8 cellular contexts compared by ENCODE assay signal in the genomic region with DNA sequence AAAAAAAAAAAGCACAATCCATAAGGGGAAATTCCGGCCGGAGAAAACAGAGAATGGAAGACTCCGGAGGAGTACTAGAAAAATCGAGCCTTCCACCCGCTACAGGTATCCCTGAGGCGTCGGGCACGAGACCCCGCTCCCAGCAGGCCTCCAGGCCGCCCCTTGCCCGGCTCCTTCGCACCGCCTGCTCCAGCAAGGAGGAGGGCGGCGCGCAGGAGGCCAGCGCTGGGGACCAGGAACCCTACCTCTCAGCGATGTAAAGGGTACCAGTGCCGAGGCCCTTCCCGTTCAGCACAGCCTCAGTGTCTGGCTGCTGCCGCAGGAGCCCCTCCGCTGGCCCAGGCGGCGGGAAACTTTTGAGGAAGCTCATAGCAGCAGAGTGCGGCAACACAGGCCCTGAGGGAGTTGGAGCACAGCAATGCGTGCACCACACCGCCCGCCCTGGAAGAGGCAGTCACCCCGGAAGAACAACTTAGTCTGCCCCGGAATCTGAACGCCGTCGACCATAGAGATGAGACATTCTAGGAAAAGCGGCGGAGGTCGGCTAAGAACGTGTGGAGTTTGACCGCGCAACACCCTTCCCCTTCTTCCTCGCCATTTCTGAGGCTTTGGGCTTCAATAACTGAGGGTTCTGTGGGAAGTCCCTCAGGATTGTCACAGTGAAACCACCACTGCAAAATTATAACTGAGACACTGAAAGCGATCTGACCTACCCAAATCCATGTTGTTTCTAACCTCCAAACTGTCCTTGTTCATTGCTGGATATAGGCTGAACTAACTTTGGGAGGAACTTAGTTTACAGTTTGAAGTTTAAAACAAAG. TPM values are rescaled to one million over a fixed set of nuclear protein-coding genes. Genes with fewer than 3 reads are reported as not detected.
A peak's percentile ranks its signal among the peaks of the same experiment; 100 is the strongest.
DNase-seq lines count a peak whose midpoint lies in the region; ATAC-seq and TF ChIP-seq lines count a peak whose summit lies in the region.

A gene with protein sequence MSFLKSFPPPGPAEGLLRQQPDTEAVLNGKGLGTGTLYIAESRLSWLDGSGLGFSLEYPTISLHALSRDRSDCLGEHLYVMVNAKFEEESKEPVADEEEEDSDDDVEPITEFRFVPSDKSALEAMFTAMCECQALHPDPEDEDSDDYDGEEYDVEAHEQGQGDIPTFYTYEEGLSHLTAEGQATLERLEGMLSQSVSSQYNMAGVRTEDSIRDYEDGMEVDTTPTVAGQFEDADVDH (minus strand): TSS at position 450 of the 821 bp plus-strand sequence. CDS start 80 bp downstream, at position 370.

- CTCF ChIA-PET in activated CD8-positive, alpha-beta memory T cell treated with anti-CD3 and anti-CD28 coated beads, Interleukin-2, amount 10 ng/mL, durations not matched to agents 7 days and 5 days (lab: Charles Lee) = no interaction called here

- H3K9me3 ChIP-seq in endodermal cell (ENCODE audit: control insufficient read depth, low read length) = peaks cover 10% of the 10 kb centered on the region

- H3K4me1 ChIP-seq in endodermal cell (ENCODE audit: control insufficient read depth, insufficient read depth, low read length) = no peaks in the 10 kb centered on the region

- no peak for TF ChIP-seq CTCF in endodermal cell (conservative IDR thresholded peaks at IDR 0.05)

- no peaks in the 10 kb centered on the region for H3K27me3 ChIP-seq in endodermal cell (ENCODE audit: control insufficient read depth, insufficient read depth, low read length, poor library complexity, severe bottlenecking)

- DNase-seq in CMK (ENCODE audit: low read depth) = peak; percentile 85
- peak; percentile 94 for DNase-seq in HT-29 (ENCODE audit: low spot score)
- DNase-seq in NOMO-1 treated with dmso at 0.1 percent for 144 hours (lab: John Stamatoyannopoulos, UW; ENCODE audit: unreplicated experiment) = peak; percentile 96
- DNase-seq in activated CD8-positive, alpha-beta memory T cell treated with anti-CD3 and anti-CD28 coated beads, Interleukin-2, amount 10 ng/mL, durations not matched to agents 7 days and 5 days = peak; percentile 89
- DNase-seq in endodermal cell = peak; percentile 92
- peak; percentile 92 for DNase-seq in mesenteric fat pad (ENCODE audit: low spot score)
- peak; percentile 50 for DNase-seq in stimulated activated CD8-positive, alpha-beta memory T cell treated with anti-CD3 and anti-CD28 coated beads, Interleukin-15, amount 100 ng/mL, for 24 hours (ENCODE audit: low read depth)

- ATAC-seq in GM19468 (IDR thresholded peaks at IDR 0.05; ENCODE audit: extremely low read depth, unreplicated experiment) = peak; percentile 86
- peak; percentile 100 for ATAC-seq in activated CD8-positive, alpha-beta memory T cell treated with anti-CD3 and anti-CD28 coated beads, Interleukin-2, amount 10 ng/mL, durations not matched to agents 7 days and 5 days

- H3K27me3 Mint-ChIP-seq in activated CD8-positive, alpha-beta memory T cell treated with anti-CD3 and anti-CD28 coated beads, Interleukin-2, amount 10 ng/mL, durations not matched to agents 7 days and 5 days = no peaks in the 10 kb centered on the region
- peaks cover 3% of the 10 kb centered on the region for H3K27me3 Mint-ChIP-seq in endodermal cell (ENCODE audit: insufficient read depth)

- peak within 1 kb of the TSS; percentile 90 for H3K27ac Mint-ChIP-seq in activated CD8-positive, alpha-beta memory T cell treated with anti-CD3 and anti-CD28 coated beads, Interleukin-2, amount 10 ng/mL, durations not matched to agents 7 days and 5 days
- H3K27ac Mint-ChIP-seq in endodermal cell = peak within 1 kb of the TSS; percentile 96

- H3K9ac ChIP-seq in endodermal cell (ENCODE audit: extremely low read depth, low read length, poor library complexity, severe bottlenecking) = peak within 1 kb of the TSS; percentile 67

- peaks cover 2% of the 10 kb centered on the region for H3K9me3 Mint-ChIP-seq in activated CD8-positive, alpha-beta memory T cell treated with anti-CD3 and anti-CD28 coated beads, Interleukin-2, amount 10 ng/mL, durations not matched to agents 7 days and 5 days (ENCODE audit: low read depth)
- peaks cover 15% of the 10 kb centered on the region for H3K9me3 Mint-ChIP-seq in endodermal cell

- WGBS in endodermal cell (ENCODE audit: insufficient coverage in 1 of 2, insufficient read length in 1 of 2), 2 experiments = 0% methylated on average over 15 to 41 of the region's 41 CpGs

- H3K4me3 ChIP-seq in endodermal cell (ENCODE audit: low read length) = peak within 1 kb of the TSS; percentile 96

- peak within 1 kb of the TSS; percentile 97 for H3K4me3 Mint-ChIP-seq in activated CD8-positive, alpha-beta memory T cell treated with anti-CD3 and anti-CD28 coated beads, Interleukin-2, amount 10 ng/mL, durations not matched to agents 7 days and 5 days
- H3K4me3 Mint-ChIP-seq in endodermal cell = peak within 1 kb of the TSS; percentile 88

- peaks cover 22% of the 10 kb centered on the region for H3K36me3 Mint-ChIP-seq in activated CD8-positive, alpha-beta memory T cell treated with anti-CD3 and anti-CD28 coated beads, Interleukin-2, amount 10 ng/mL, durations not matched to agents 7 days and 5 days
- H3K36me3 Mint-ChIP-seq in endodermal cell (ENCODE audit: low read depth) = peaks cover 25% of the 10 kb centered on the region

- peaks cover 41% of the 10 kb centered on the region for H3K4me1 Mint-ChIP-seq in activated CD8-positive, alpha-beta memory T cell treated with anti-CD3 and anti-CD28 coated beads, Interleukin-2, amount 10 ng/mL, durations not matched to agents 7 days and 5 days
- peaks cover 9% of the 10 kb centered on the region for H3K4me1 Mint-ChIP-seq in endodermal cell

- peak within 1 kb of the TSS; percentile 86 for H3K27ac ChIP-seq in endodermal cell (ENCODE audit: low read depth, low read length)

- H3K36me3 ChIP-seq in endodermal cell (ENCODE audit: control insufficient read depth, insufficient read depth, low read length) = peaks cover 18% of the 10 kb centered on the region

RNA-seq across cellular contexts. Expression of the gene that starts here (rescaled TPM):
- total RNA-seq in HT-29 (2014; rRNA removed; shearing (Covaris generic)) = 213 and 236 TPM in 2 replicates
- 100 to 1,000 TPM in 1 of 2 experiments, 10 to 100 TPM in 1; 89.4 to 113 TPM for total RNA-seq in activated CD8-positive, alpha-beta memory T cell treated with anti-CD3 and anti-CD28 coated beads, Interleukin-2, amount 10 ng/mL, durations not matched to agents 7 days and 5 days
- 100 to 1,000 TPM; 146 to 151 TPM for total RNA-seq in endodermal cell
- polyA plus RNA-seq in endodermal cell (2013, experiment 1 of 2) = 201 TPM
- 165 TPM for polyA plus RNA-seq in endodermal cell (2013, experiment 2 of 2)
- total RNA-seq in mesenteric fat pad = 64.2 TPM

Comparison
In these comparisons a context has a peak if more than half of its experiments do, and no peak if none do; other contexts are left out.
1. Peak in every context shown above with its lines: DNase-seq, ATAC-seq, H3K4me3 ChIP-seq and H3K27ac ChIP-seq.